ENCODE assay signal across 1 cellular context in the genomic region with DNA sequence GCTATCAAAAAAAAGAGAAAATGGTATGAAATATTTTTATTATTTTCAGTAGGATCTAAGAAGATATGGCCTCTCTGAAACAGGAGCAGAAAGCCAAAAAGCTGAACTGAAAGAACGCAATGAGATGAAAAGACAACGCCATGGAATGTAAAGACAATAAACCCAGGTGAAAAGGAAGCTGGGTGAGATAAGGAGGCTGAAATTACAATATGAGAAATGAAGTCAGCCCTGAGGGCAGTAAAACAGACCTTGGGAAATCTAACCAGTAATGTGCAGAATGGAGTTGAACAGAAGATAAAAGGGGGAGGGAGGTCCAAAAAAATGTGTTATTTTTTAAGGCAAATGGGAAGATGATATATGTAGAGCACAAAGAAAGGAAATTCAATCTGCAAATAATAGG.
TF ChIP-seq lines count a peak whose summit lies in the region.

No MANE protein-coding gene starts in this region.

TF ChIP-seq in HEK293, 187 proteins besides CTCF, POLR2A, EP300 and RAD21 (continued from another document):
- TF ChIP-seq, protein P1, sequence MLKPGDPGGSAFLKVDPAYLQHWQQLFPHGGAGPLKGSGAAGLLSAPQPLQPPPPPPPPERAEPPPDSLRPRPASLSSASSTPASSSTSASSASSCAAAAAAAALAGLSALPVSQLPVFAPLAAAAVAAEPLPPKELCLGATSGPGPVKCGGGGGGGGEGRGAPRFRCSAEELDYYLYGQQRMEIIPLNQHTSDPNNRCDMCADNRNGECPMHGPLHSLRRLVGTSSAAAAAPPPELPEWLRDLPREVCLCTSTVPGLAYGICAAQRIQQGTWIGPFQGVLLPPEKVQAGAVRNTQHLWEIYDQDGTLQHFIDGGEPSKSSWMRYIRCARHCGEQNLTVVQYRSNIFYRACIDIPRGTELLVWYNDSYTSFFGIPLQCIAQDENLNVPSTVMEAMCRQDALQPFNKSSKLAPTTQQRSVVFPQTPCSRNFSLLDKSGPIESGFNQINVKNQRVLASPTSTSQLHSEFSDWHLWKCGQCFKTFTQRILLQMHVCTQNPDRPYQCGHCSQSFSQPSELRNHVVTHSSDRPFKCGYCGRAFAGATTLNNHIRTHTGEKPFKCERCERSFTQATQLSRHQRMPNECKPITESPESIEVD (tag by site-specific recombination; IDR thresholded peaks at IDR 0.05) = peak; percentile 48; the same call in 1 of the 2 replicates
- TF ChIP-seq ZNF843 (tag by site-specific recombination; IDR thresholded peaks at IDR 0.05) = peak; percentile 46; the same call in 1 of the 2 replicates
- TF ChIP-seq KLF7 (tag by site-specific recombination; IDR thresholded peaks at IDR 0.05; ENCODE audit: borderline replicate concordance) = peak; percentile 31; the same call in 1 of the 2 replicates
- no peak for TF ChIP-seq ZNF529 (tag by site-specific recombination; IDR thresholded peaks at IDR 0.05; ENCODE audit: insufficient replicate concordance)
- TF ChIP-seq OSR2 (tag by site-specific recombination; IDR thresholded peaks at IDR 0.05) = peak; percentile 10; the same call in 1 of the 2 replicates
- TF ChIP-seq, protein P2, sequence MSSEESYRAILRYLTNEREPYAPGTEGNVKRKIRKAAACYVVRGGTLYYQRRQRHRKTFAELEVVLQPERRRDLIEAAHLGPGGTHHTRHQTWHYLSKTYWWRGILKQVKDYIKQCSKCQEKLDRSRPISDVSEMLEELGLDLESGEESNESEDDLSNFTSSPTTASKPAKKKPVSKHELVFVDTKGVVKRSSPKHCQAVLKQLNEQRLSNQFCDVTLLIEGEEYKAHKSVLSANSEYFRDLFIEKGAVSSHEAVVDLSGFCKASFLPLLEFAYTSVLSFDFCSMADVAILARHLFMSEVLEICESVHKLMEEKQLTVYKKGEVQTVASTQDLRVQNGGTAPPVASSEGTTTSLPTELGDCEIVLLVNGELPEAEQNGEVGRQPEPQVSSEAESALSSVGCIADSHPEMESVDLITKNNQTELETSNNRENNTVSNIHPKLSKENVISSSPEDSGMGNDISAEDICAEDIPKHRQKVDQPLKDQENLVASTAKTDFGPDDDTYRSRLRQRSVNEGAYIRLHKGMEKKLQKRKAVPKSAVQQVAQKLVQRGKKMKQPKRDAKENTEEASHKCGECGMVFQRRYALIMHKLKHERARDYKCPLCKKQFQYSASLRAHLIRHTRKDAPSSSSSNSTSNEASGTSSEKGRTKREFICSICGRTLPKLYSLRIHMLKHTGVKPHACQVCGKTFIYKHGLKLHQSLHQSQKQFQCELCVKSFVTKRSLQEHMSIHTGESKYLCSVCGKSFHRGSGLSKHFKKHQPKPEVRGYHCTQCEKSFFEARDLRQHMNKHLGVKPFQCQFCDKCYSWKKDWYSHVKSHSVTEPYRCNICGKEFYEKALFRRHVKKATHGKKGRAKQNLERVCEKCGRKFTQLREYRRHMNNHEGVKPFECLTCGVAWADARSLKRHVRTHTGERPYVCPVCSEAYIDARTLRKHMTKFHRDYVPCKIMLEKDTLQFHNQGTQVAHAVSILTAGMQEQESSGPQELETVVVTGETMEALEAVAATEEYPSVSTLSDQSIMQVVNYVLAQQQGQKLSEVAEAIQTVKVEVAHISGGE (tag by site-specific recombination; conservative IDR thresholded peaks at IDR 0.05; ENCODE audit: low read depth) = no peak
- TF ChIP-seq ZNF416 (tag by site-specific recombination; IDR thresholded peaks at IDR 0.05) = no peak
- TF ChIP-seq ZBTB7A (tag by site-specific recombination; IDR thresholded peaks at IDR 0.05; ENCODE audit: low read depth) = no peak
TF ChIP-seq in HEK293: peak in this region for 8.
